8 cellular contexts compared by ENCODE assay signal in the genomic region with DNA sequence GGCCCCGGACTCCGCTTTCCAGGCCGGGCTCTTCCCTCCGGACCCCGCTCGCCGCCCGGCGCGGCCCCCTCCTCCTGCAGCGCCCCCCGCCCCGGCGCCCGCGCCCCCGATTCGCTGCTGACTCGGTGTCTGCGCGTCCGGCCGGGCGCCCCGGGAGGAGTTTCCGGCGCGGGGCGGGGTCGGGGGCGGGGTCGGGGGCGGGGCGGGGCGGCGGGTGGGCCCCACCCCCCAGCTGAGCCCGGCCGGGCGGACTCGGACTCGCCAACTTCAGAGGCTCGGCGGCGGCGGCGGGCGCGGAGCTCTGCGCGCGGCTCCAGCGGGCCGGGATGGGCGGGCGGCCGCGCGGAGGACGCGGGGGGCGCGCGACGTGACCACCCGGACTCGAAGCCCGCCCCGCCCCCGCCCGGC. TPM values are rescaled to one million over a fixed set of nuclear protein-coding genes. Genes with fewer than 3 reads are reported as not detected.
DNase-seq lines count a peak whose midpoint lies in the region; ATAC-seq, FAIRE-seq and TF ChIP-seq lines count a peak whose summit lies in the region.

A gene with protein sequence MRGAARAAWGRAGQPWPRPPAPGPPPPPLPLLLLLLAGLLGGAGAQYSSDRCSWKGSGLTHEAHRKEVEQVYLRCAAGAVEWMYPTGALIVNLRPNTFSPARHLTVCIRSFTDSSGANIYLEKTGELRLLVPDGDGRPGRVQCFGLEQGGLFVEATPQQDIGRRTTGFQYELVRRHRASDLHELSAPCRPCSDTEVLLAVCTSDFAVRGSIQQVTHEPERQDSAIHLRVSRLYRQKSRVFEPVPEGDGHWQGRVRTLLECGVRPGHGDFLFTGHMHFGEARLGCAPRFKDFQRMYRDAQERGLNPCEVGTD (plus strand): TSS at position 270 of the 408 bp plus-strand sequence. CDS start 207 bp downstream, outside the sequence.

- peak within 1 kb of the TSS; percentile 48 to 77 (median 62) for H3K27ac ChIP-seq in pancreas
- peak within 1 kb of the TSS; percentile 90 to 95 (median 93) for H3K27ac ChIP-seq in transverse colon

- no peak for TF ChIP-seq EP300 in transverse colon (IDR thresholded peaks at IDR 0.05; ENCODE audit: low read depth)

- no peak for TF ChIP-seq POLR2A in transverse colon (IDR thresholded peaks at IDR 0.05)

- H3K9me3 ChIP-seq in adipocyte (ENCODE audit: control insufficient read depth, low read length), result no peaks in the 10 kb centered on the region
- H3K9me3 ChIP-seq in pancreas, result no peaks in the 10 kb centered on the region
- H3K9me3 ChIP-seq in transverse colon, result no peaks in the 10 kb centered on the region

- peak; percentile 53 for DNase-seq in SK-MEL-5 (ENCODE audit: low read depth, low spot score)
- DNase-seq in adipocyte (ENCODE audit: low read depth), result peak; percentile 90
- DNase-seq in cardiac septum (ENCODE audit: low spot score), result peak; percentile 92
- DNase-seq in pancreas, result peak in 5 of 6 donors; percentile 66 to 93 (median 80)
- DNase-seq in transverse colon, result peak; percentile 87
- no peak for DNase-seq in NCI-H526 treated with DMSO at 0.1 percent for 48 hours (lab: John Stamatoyannopoulos, UW)

- ATAC-seq in HG03064 (IDR thresholded peaks at IDR 0.05; ENCODE audit: low read depth, unreplicated experiment) (peak; percentile 39), pancreas (peak; percentile 46 to 78 (median 64))

- H3K27me3 ChIP-seq in adipocyte (replicated peaks; ENCODE audit: control insufficient read depth, insufficient read depth, low read length) (no peaks in the 10 kb centered on the region), pancreas (no peaks in the 10 kb centered on the region), transverse colon (peaks cover 16% of the 10 kb centered on the region)

- TF ChIP-seq CTCF in GM12875 (IDR thresholded peaks at IDR 0.05; ENCODE audit: borderline replicate concordance, insufficient read depth, low read depth, low read length) (no peak), pancreas (IDR thresholded peaks at IDR 0.05) (no peak), transverse colon (IDR thresholded peaks at IDR 0.05) (no peak)

- intact Hi-C loops in cardiac septum (cut with DNase I) (loop anchor here (2.0 kb wide), 1 partner anchor 27 kb away; no protein-coding TSS in a partner anchor), pancreas (cut with DNase I) (loop anchor here in 1 of 3 donors (5.0 kb wide), 1 partner anchor 297 kb away; no protein-coding TSS in a partner anchor), transverse colon (cut with DNase I; ENCODE audit: low total_unique reads) (no loop called here)

- H3K4me1 ChIP-seq in adipocyte (ENCODE audit: control insufficient read depth, insufficient read depth, low read length), result peaks cover 39% of the 10 kb centered on the region
- H3K4me1 ChIP-seq in pancreas, result peaks cover 0 to 12% (median 12%) of the 10 kb centered on the region in 3 donors
- peaks cover 37 to 46% (median 41%) of the 10 kb centered on the region in 4 donors for H3K4me1 ChIP-seq in transverse colon

- H3K4me3 ChIP-seq in GM12875 (ENCODE audit: low read depth, low read length) (peak within 1 kb of the TSS; percentile 36), adipocyte (ENCODE audit: low read length) (peak within 1 kb of the TSS; percentile 88), pancreas (peak within 1 kb of the TSS; percentile 66 to 86 (median 75)), transverse colon (peak within 1 kb of the TSS; percentile 82 to 94 (median 87))

- WGBS in pancreas, 2 donors, result 0 to 1% methylated on average over 7 to 70 of the region's 70 CpGs
- WGBS in transverse colon (ENCODE audit: low coverage in 1 of 2), 2 donors, result no CpG with 5 or more reads among the region's 70 CpGs

- in situ Hi-C loops in SK-MEL-5 (cut with HindIII; ENCODE audit: low pct_unique_long_range_greater_than_20kb, low sequenced_read_pairs), result no loop called here
- in situ Hi-C loops in transverse colon (cut with MboI; ENCODE audit: low pct_ligation_motif_present in 1 of 4, low pct_unique_long_range_greater_than_20kb in 1 of 4, low sequenced_read_pairs in 3 of 4), result no loop called here

- H3K9ac ChIP-seq in adipocyte (ENCODE audit: low read length), result peak within 1 kb of the TSS; percentile 94

- FAIRE-seq in pancreas (lab: Jason Lieb, UNC), result no peak

- H3K36me3 ChIP-seq in adipocyte (ENCODE audit: control insufficient read depth, insufficient read depth, low read length, severe bottlenecking) (no peaks in the 10 kb centered on the region), pancreas (no peaks in the 10 kb centered on the region), transverse colon (no peaks in the 10 kb centered on the region)

RNA-seq across cellular contexts. Expression of the gene that starts here (rescaled TPM):
- total RNA-seq in SK-MEL-5 (2014; rRNA removed; shearing (Covaris generic)), result 19.7 and 23.4 TPM in 2 replicates
- polyA plus RNA-seq in SK-MEL-5 (2015; cell fraction: cytosol; rRNA removed), result 29.4 and 37.0 TPM in 2 replicates
- polyA plus RNA-seq in SK-MEL-5 (2015; cell fraction: nucleus; rRNA removed), result 10.3 and 12.9 TPM in 2 replicates
- 104 TPM for total RNA-seq in cardiac septum
- 10 to 100 TPM; 11.1 to 28.3 (median 16.2) TPM for total RNA-seq in pancreas
- 10 to 100 TPM; 18.9 to 20.8 TPM for polyA plus RNA-seq in pancreas
- total RNA-seq in transverse colon, result 100 to 1,000 TPM in 2 of 4 donors, 10 to 100 TPM in 2; 46.8 to 325 (median 112) TPM

Comparison
In these comparisons a context has a peak if more than half of its experiments do, and no peak if none do; other contexts are left out.
1. H3K4me3 ChIP-seq: peak in every context shown above with its lines; median percentile 88 in adipocyte; 87 in transverse colon; 75 in pancreas; 36 in GM12875.